ENCODE assay signal across 18 cellular contexts in genomic region chr6:16594849-16595248, GRCh38.
"Had no signal": no experiment of that assay in that cellular context is flagged by ENCODE, and none has a peak within 500 bp of the region (broad histone marks: within the 10 kb centered on the region; RNA-seq: fewer than 3 reads in every experiment).

No MANE protein-coding gene starts in this region.

- H3K9me3 ChIP-seq: esophagus squamous epithelium, heart right ventricle, pancreas, right lobe of liver had no signal

- H3K4me3 Mint-ChIP-seq: activated naive CD8-positive, alpha-beta T cell; immature natural killer cell; naive thymus-derived CD4-positive, alpha-beta T cell; stimulated activated effector memory CD8-positive, alpha-beta T cell treated with anti-CD3 and anti-CD28 coated beads, Interleukin-12 subunit alpha, Interleukin-12 subunit beta, amount 100 ng/mL, for 72 hours had no signal

- FAIRE-seq: pancreas, small intestine had no signal

- H3K27ac Mint-ChIP-seq: immature natural killer cell; naive thymus-derived CD4-positive, alpha-beta T cell; stimulated activated effector memory CD8-positive, alpha-beta T cell treated with anti-CD3 and anti-CD28 coated beads, Interleukin-12 subunit alpha, Interleukin-12 subunit beta, amount 100 ng/mL, for 72 hours had no signal

- ATAC-seq: heart right ventricle; left ventricle myocardium superior; naive thymus-derived CD4-positive, alpha-beta T cell; pancreas; stimulated activated effector memory CD8-positive, alpha-beta T cell treated with anti-CD3 and anti-CD28 coated beads, Interleukin-12 subunit alpha, Interleukin-12 subunit beta, amount 100 ng/mL, for 72 hours had no signal

- DNase-seq: activated CD4-positive, alpha-beta T cell treated with anti-CD3 and anti-CD28 coated beads, Interleukin-2, amount 50 U/mL, for 48 hours; activated T-cell treated with anti-CD3 and anti-CD28 coated beads for 4 hours; dermis blood vessel endothelial cell; effector memory CD4-positive, alpha-beta T cell; esophagus squamous epithelium; heart right ventricle; immature natural killer cell; left ventricle myocardium superior; mesenchymal stem cell; naive thymus-derived CD4-positive, alpha-beta T cell; pancreas; right lobe of liver; small intestine; stimulated activated CD4-positive, alpha-beta T cell treated with anti-CD3 and anti-CD28 coated beads, Interleukin-4, amount 100 ng/mL, for 24 hours; T-helper 2 cell; WERI-Rb-1 had no signal

- H3K4me1 ChIP-seq: pancreas had no signal

- H3K9me3 Mint-ChIP-seq: stimulated activated effector memory CD8-positive, alpha-beta T cell treated with anti-CD3 and anti-CD28 coated beads, Interleukin-12 subunit alpha, Interleukin-12 subunit beta, amount 100 ng/mL, for 72 hours had no signal

- H3K27me3 ChIP-seq: esophagus squamous epithelium, heart right ventricle, pancreas, right lobe of liver had no signal

- H3K4me3 ChIP-seq: esophagus squamous epithelium, heart right ventricle, pancreas, right lobe of liver had no signal

- H3K27ac ChIP-seq: esophagus squamous epithelium, heart right ventricle, pancreas, right lobe of liver, WERI-Rb-1 had no signal

- H3K27me3 Mint-ChIP-seq: activated naive CD8-positive, alpha-beta T cell; naive thymus-derived CD4-positive, alpha-beta T cell had no signal

- H3K36me3 ChIP-seq: pancreas, right lobe of liver, WERI-Rb-1 had no signal
